8 cellular contexts compared by ENCODE assay signal in the genomic region with DNA sequence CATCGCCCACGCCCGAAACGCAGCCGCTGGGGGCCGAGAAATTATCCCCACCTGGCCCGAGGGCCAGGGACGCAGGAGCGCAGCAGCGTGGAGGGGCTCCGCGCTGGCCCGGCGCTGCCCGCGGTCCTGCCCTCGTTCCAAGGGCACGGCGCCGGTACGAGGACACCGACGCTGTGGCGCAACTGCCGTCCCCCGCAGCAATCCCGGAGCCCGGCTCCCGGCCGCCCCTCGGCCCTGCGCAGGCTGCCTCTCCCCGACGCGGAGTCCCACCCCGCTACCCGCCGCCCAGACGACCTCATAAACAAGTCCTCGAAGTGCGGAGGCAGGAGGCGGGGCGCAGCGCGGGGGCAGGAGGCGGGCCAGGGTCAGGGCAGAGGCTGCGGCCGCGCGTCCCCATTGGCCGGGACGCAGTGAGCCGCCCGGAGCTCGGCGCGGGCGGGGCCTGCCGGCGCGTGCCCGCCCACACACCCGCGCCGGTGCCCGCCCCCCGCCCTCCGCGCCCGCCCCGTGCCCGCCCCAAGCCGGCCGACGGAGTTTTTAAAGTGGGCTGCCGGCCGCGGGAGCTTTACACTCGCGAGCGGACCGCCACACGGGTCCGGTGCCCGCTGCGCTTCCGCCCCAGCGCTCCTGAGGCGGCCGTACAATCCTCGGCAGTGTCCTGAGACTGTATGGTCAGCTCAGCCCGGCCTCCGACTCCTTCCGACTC. TPM values are rescaled to one million over a fixed set of nuclear protein-coding genes. Genes with fewer than 3 reads are reported as not detected.
A peak's percentile ranks its signal among the peaks of the same experiment; 100 is the strongest.
DNase-seq lines count a peak whose midpoint lies in the region; TF ChIP-seq lines count a peak whose summit lies in the region.

A gene (plus strand): TSS at position 568 of the 706 bp plus-strand sequence. CDS start 505 bp downstream, outside the sequence.

- peaks cover 43% of the 10 kb centered on the region for H3K79me2 ChIP-seq in GM23248 (ENCODE audit: insufficient read depth)

- H3K36me3 ChIP-seq in GM23248 (ENCODE audit: low read depth) (no peaks in the 10 kb centered on the region), ascending aorta (no peaks in the 10 kb centered on the region), right atrium auricular region (no peaks in the 10 kb centered on the region)

- no peak for TF ChIP-seq CTCF in ascending aorta (IDR thresholded peaks at IDR 0.05)
- no peak for TF ChIP-seq CTCF in right atrium auricular region (IDR thresholded peaks at IDR 0.05)

- in situ Hi-C loops in GM23248 (cut with MboI), result loop anchor here (10.0 kb wide), 1 partner anchor 212 kb away; no protein-coding TSS in a partner anchor

- H3K27me3 ChIP-seq in GM23248 (replicated peaks; ENCODE audit: insufficient read depth) (no peaks in the 10 kb centered on the region), ascending aorta (no peaks in the 10 kb centered on the region), right atrium auricular region (no peaks in the 10 kb centered on the region)

- DNase-seq in Daoy (ENCODE audit: low read depth) (peak; percentile 89), GM23248 (peak; percentile 94), LoVo (ENCODE audit: low spot score) (peak; percentile 90), T-helper 9 cell (peak; percentile 77), ascending aorta (ENCODE audit: low spot score in 2 of 2) (peak; percentile 91 to 98), right atrium auricular region (ENCODE audit: low spot score) (peak; percentile 98), pulmonary artery endothelial cell (ENCODE audit: low read depth, low spot score) (no peak), ureter (ENCODE audit: low spot score) (peak; percentile 94)

- H3K4me3 ChIP-seq in GM23248, result peak within 1 kb of the TSS; percentile 97
- H3K4me3 ChIP-seq in ascending aorta, result peak within 1 kb of the TSS; percentile 88 to 91
- peak within 1 kb of the TSS; percentile 90 to 91 for H3K4me3 ChIP-seq in right atrium auricular region

- H3K27ac ChIP-seq in GM23248, result peak within 1 kb of the TSS; percentile 79
- peak within 1 kb of the TSS; percentile 96 to 97 for H3K27ac ChIP-seq in ascending aorta
- H3K27ac ChIP-seq in right atrium auricular region, result peak within 1 kb of the TSS; percentile 94 to 98

- peak within 1 kb of the TSS; percentile 95 for H3K9ac ChIP-seq in GM23248

- no peaks in the 10 kb centered on the region for H3K9me3 ChIP-seq in GM23248 (ENCODE audit: low read depth)
- H3K9me3 ChIP-seq in ascending aorta, result no peaks in the 10 kb centered on the region
- H3K9me3 ChIP-seq in right atrium auricular region, result no peaks in the 10 kb centered on the region

- intact Hi-C loops in ascending aorta (cut with DNase I), result loop anchor here (1.0 to 10.0 kb wide), 6 partner anchors 164 to 652 kb away; no protein-coding TSS in a partner anchor

- no peaks in the 10 kb centered on the region for H4K20me1 ChIP-seq in GM23248 (ENCODE audit: insufficient read depth)

- H3K9me2 ChIP-seq in GM23248 (ENCODE audit: insufficient read depth), result no peaks in the 10 kb centered on the region

- WGBS in GM23248 (ENCODE audit: low coverage in 1 of 2, low lambda C conversion rate in 2 of 2, missing lambda C conversion rate in 2 of 2), 2 experiments, result 1% methylated on average over 58 to 60 of the region's 94 CpGs

- H3F3A ChIP-seq in GM23248 (ENCODE audit: insufficient read depth), result no peaks in the 10 kb centered on the region; the same call in 1 of the 2 replicates

- H2AFZ ChIP-seq in GM23248, result peak within 1 kb of the TSS; percentile 67

- H3K4me2 ChIP-seq in GM23248 (ENCODE audit: unreplicated experiment), result peak within 1 kb of the TSS; percentile 92

- H3K4me1 ChIP-seq in GM23248 (ENCODE audit: insufficient read depth) (peaks cover 8% of the 10 kb centered on the region; the same call in 1 of the 2 replicates), ascending aorta (peaks cover 6 to 18% of the 10 kb centered on the region in 2 donors), right atrium auricular region (peaks cover 0 to 30% of the 10 kb centered on the region in 2 donors)

RNA-seq across cellular contexts. Expression of the gene that starts here (rescaled TPM):
- 2.4 and 3.4 TPM in 2 replicates for total RNA-seq in Daoy (2014; rRNA removed; shearing (Covaris generic))
- 66.3 and 73.8 TPM in 2 replicates for total RNA-seq in GM23248 (2014; rRNA removed; shearing (Covaris generic))
- 45.2 and 47.5 TPM in 2 replicates for polyA plus RNA-seq in GM23248 (2016; fragmentation: Nextera tagmentation; extraction: Ambion mirVana)
- total RNA-seq in ascending aorta (1,738 TPM), right atrium auricular region (100 to 1,000 TPM; 257 to 311 TPM), pulmonary artery endothelial cell (69.8 and 115 TPM in 2 replicates), ureter (300 TPM)

Comparison
In these comparisons a context has a peak if more than half of its experiments do, and no peak if none do; other contexts are left out.
1. RNA of the gene that starts here (total RNA-seq): 1,738 TPM in ascending aorta (single experiment), 257 to 311 TPM in right atrium auricular region, 300 TPM in ureter (single experiment), 69.8 to 115 TPM in pulmonary artery endothelial cell and 66.3 to 73.8 TPM in GM23248; 2.4 to 3.4 TPM in Daoy; every median in the first group is over 10 times any median in the second.
2. Peak in every context shown above with its lines, with median percentiles within 50 percentile points of each other: H3K27ac ChIP-seq and H3K4me3 ChIP-seq.